15 cellular contexts compared by ENCODE assay signal in genomic region chr12:1639538-1639937, GRCh38. TPM values are rescaled to one million over a fixed set of nuclear protein-coding genes. Genes with fewer than 3 reads are reported as not detected.
A peak's percentile ranks its signal among the peaks of the same experiment; 100 is the strongest.
DNase-seq lines count a peak whose midpoint lies in the region; ATAC-seq, FAIRE-seq and TF ChIP-seq lines count a peak whose summit lies in the region.
"Had no signal": no experiment of that assay in that cellular context is flagged by ENCODE, and none has a peak within 500 bp of the region (broad histone marks: within the 10 kb centered on the region; RNA-seq: fewer than 3 reads in every experiment).

No MANE protein-coding gene starts in this region.

- no peak overlapping the region for H4K5ac ChIP-seq in mesendoderm (ENCODE audit: low read length)

- H3K4me3 Mint-ChIP-seq in natural killer cell treated with Interleukin-12 subunit alpha and Interleukin-12 subunit beta and Interleukin-15 and Interleukin-18, amount 100 ng/mL, for 72 hours = no peak overlapping the region
- H3K4me3 Mint-ChIP-seq in activated naive CD8-positive, alpha-beta T cell treated with anti-CD3 and anti-CD28 coated beads, Interleukin-2, amount 50 U/mL, for 24 hours = no peak overlapping the region

- intact Hi-C loops in Right ventricle myocardium inferior (cut with DNase I) = no loop called here
- intact Hi-C loops in cardiac septum (cut with DNase I) = no loop called here
- intact Hi-C loops in upper lobe of right lung (cut with DNase I) = loop anchor here (10.0 kb wide), 1 partner anchor 295 kb away; no protein-coding TSS in a partner anchor

- H3K9me3 ChIP-seq in upper lobe of right lung = no peaks in the 10 kb centered on the region
- H3K9me3 ChIP-seq: MG63, SJCRH30 had no signal

- H3K27me3 Mint-ChIP-seq in natural killer cell treated with Interleukin-12 subunit alpha and Interleukin-12 subunit beta and Interleukin-15 and Interleukin-18, amount 100 ng/mL, for 72 hours = peaks cover 17 to 18% of the 10 kb centered on the region in 2 donors
- H3K27me3 Mint-ChIP-seq in activated naive CD8-positive, alpha-beta T cell treated with anti-CD3 and anti-CD28 coated beads, Interleukin-2, amount 50 U/mL, for 24 hours = peaks cover 8% of the 10 kb centered on the region

- no peaks in the 10 kb centered on the region for H3K4me1 Mint-ChIP-seq in natural killer cell treated with Interleukin-12 subunit alpha and Interleukin-12 subunit beta and Interleukin-15 and Interleukin-18, amount 100 ng/mL, for 72 hours (ENCODE audit: low read depth in 2 of 2)
- no peaks in the 10 kb centered on the region for H3K4me1 Mint-ChIP-seq in activated naive CD8-positive, alpha-beta T cell treated with anti-CD3 and anti-CD28 coated beads, Interleukin-2, amount 50 U/mL, for 24 hours

- WGBS in mesendoderm (ENCODE audit: extremely low coverage, insufficient coverage, low lambda C conversion rate) = no CpG with 5 or more reads among the region's 40 CpGs

- H3K4ac ChIP-seq in mesendoderm (ENCODE audit: low read depth, low read length) = no peak overlapping the region

- H3K36me3 ChIP-seq in bronchial epithelial cell (ENCODE audit: control insufficient read depth, insufficient read depth, low read length) (no peaks in the 10 kb centered on the region), mesendoderm (ENCODE audit: control insufficient read depth, insufficient read depth, low read length) (no peaks in the 10 kb centered on the region), upper lobe of right lung (no peaks in the 10 kb centered on the region)

- H3K4me3 ChIP-seq in bronchial epithelial cell (ENCODE audit: low read depth, low read length) = peak overlapping the region; percentile 19
- H3K4me3 ChIP-seq in mesendoderm (ENCODE audit: low read length) = no peak overlapping the region
- peak overlapping the region; percentile 13 for H3K4me3 ChIP-seq in upper lobe of right lung
- H3K4me3 ChIP-seq: MG63, SJCRH30 had no signal

- H2BK120ac ChIP-seq in mesendoderm (ENCODE audit: low read depth, low read length) = no peak overlapping the region

- H3K56ac ChIP-seq in mesendoderm (ENCODE audit: low read length) = peak overlapping the region; percentile 50

- no peaks in the 10 kb centered on the region for H3K79me2 ChIP-seq in mesendoderm (ENCODE audit: control insufficient read depth, insufficient read depth, low read length)

- no peak for FAIRE-seq in bronchial epithelial cell (lab: Jason Lieb, UNC)
- FAIRE-seq: GM12892 had no signal

- H2AK5ac ChIP-seq in mesendoderm (ENCODE audit: low read length) = no peak overlapping the region

- H4K8ac ChIP-seq in mesendoderm (ENCODE audit: low read depth, low read length) = no peak overlapping the region

- H2BK15ac ChIP-seq in mesendoderm (replicated peaks; ENCODE audit: low read depth) = no peak overlapping the region

- H3K27ac ChIP-seq in mesendoderm (ENCODE audit: low read depth, low read length) (no peak overlapping the region), upper lobe of right lung (no peak overlapping the region)
- H3K27ac ChIP-seq: RWPE1, SJCRH30 had no signal

- no peak overlapping the region for H3K9ac ChIP-seq in mesendoderm (ENCODE audit: low read length)

- no peak for ATAC-seq in Right ventricle myocardium inferior
- ATAC-seq in upper lobe of right lung = peak; percentile 51
- ATAC-seq in natural killer cell treated with Interleukin-12 subunit alpha and Interleukin-12 subunit beta and Interleukin-15 and Interleukin-18, amount 100 ng/mL, for 72 hours = no peak
- no peak for ATAC-seq in activated naive CD8-positive, alpha-beta T cell treated with anti-CD3 and anti-CD28 coated beads, Interleukin-2, amount 50 U/mL, for 24 hours

- DNase-seq in Right ventricle myocardium inferior (ENCODE audit: missing footprints) (peak; percentile 53), cardiac septum (ENCODE audit: low spot score) (no peak), bronchial epithelial cell (ENCODE audit: low read depth) (no peak), mesendoderm (no peak), upper lobe of right lung (no peak)
- no peak for DNase-seq in natural killer cell treated with Interleukin-12 subunit alpha and Interleukin-12 subunit beta and Interleukin-15 and Interleukin-18, amount 100 ng/mL, for 72 hours (ENCODE audit: low spot score)
- DNase-seq in NK-92 treated with Interleukin-12 subunit alpha and Interleukin-12 subunit beta, amount 100 ng/mL, for 24 hours (lab: John Stamatoyannopoulos, UW) = no peak
- DNase-seq in activated naive CD8-positive, alpha-beta T cell treated with anti-CD3 and anti-CD28 coated beads, Interleukin-2, amount 50 U/mL, for 24 hours = no peak
- DNase-seq: C1 segment of cervical spinal cord, GF-D8, MG63, OCI-M1, SJCRH30 had no signal

- H3K18ac ChIP-seq in mesendoderm (ENCODE audit: low read length) = no peak overlapping the region

- no peak overlapping the region for H3K27ac Mint-ChIP-seq in natural killer cell treated with Interleukin-12 subunit alpha and Interleukin-12 subunit beta and Interleukin-15 and Interleukin-18, amount 100 ng/mL, for 72 hours
- H3K27ac Mint-ChIP-seq in activated naive CD8-positive, alpha-beta T cell treated with anti-CD3 and anti-CD28 coated beads, Interleukin-2, amount 50 U/mL, for 24 hours = no peak overlapping the region

- H3K27me3 ChIP-seq in bronchial epithelial cell (ENCODE audit: control insufficient read depth, insufficient read depth, low read length) = peaks cover 2% of the 10 kb centered on the region
- no peaks in the 10 kb centered on the region for H3K27me3 ChIP-seq in mesendoderm (ENCODE audit: insufficient read depth, low read length, poor library complexity)
- H3K27me3 ChIP-seq in upper lobe of right lung = no peaks in the 10 kb centered on the region
- H3K27me3 ChIP-seq: MG63, SJCRH30 had no signal

- H3K79me1 ChIP-seq in mesendoderm (ENCODE audit: low read length) = no peaks in the 10 kb centered on the region

- H3K4me1 ChIP-seq in mesendoderm (ENCODE audit: control insufficient read depth, low read depth, low read length) (no peaks in the 10 kb centered on the region), upper lobe of right lung (peaks cover 9% of the 10 kb centered on the region)
- H3K4me1 ChIP-seq: SJCRH30 had no signal

- H2BK5ac ChIP-seq in mesendoderm (ENCODE audit: low read length) = no peak overlapping the region

- no peak overlapping the region for H3K23ac ChIP-seq in mesendoderm (ENCODE audit: low read length)

- H3K36me3 Mint-ChIP-seq in natural killer cell treated with Interleukin-12 subunit alpha and Interleukin-12 subunit beta and Interleukin-15 and Interleukin-18, amount 100 ng/mL, for 72 hours = no peaks in the 10 kb centered on the region
- H3K36me3 Mint-ChIP-seq in activated naive CD8-positive, alpha-beta T cell treated with anti-CD3 and anti-CD28 coated beads, Interleukin-2, amount 50 U/mL, for 24 hours (ENCODE audit: low read depth) = no peaks in the 10 kb centered on the region

- H3K9me3 Mint-ChIP-seq in natural killer cell treated with Interleukin-12 subunit alpha and Interleukin-12 subunit beta and Interleukin-15 and Interleukin-18, amount 100 ng/mL, for 72 hours = no peaks in the 10 kb centered on the region
- no peaks in the 10 kb centered on the region for H3K9me3 Mint-ChIP-seq in activated naive CD8-positive, alpha-beta T cell treated with anti-CD3 and anti-CD28 coated beads, Interleukin-2, amount 50 U/mL, for 24 hours

- no peak for TF ChIP-seq CTCF in bronchial epithelial cell (IDR thresholded peaks at IDR 0.05; ENCODE audit: insufficient read depth, low read length, severe bottlenecking)
- TF ChIP-seq CTCF in upper lobe of right lung (IDR thresholded peaks at IDR 0.05) = no peak

- no peak overlapping the region for H3K4me2 ChIP-seq in mesendoderm (ENCODE audit: low read length)

RNA-seq across cellular contexts. Expression of gene WNT5B, which starts 10.5 kb away (rescaled TPM):
- total RNA-seq in Right ventricle myocardium inferior = 2.9 TPM
- total RNA-seq in cardiac septum = 0.43 TPM
- total RNA-seq in bronchial epithelial cell = 0.77 and 0.79 TPM in 2 replicates
- polyA plus RNA-seq in mesendoderm (2013, experiment 1 of 2) = 4.7 TPM
- polyA plus RNA-seq in mesendoderm (2013, experiment 2 of 2) = 4.9 TPM
- 2.3 TPM for total RNA-seq in upper lobe of right lung
- under 1 TPM in 1 of 2 donors, not detected in 1; 0.47 TPM for total RNA-seq in natural killer cell treated with Interleukin-12 subunit alpha and Interleukin-12 subunit beta and Interleukin-15 and Interleukin-18, amount 100 ng/mL, for 72 hours

RNA-seq across cellular contexts. Expression of gene FBXL14, which starts 45.2 kb away (rescaled TPM):
- 6.2 TPM for total RNA-seq in Right ventricle myocardium inferior
- total RNA-seq in cardiac septum = 6.9 TPM
- total RNA-seq in bronchial epithelial cell = 9.7 and 10.2 TPM in 2 replicates
- 2.8 TPM for polyA plus RNA-seq in mesendoderm (2013, experiment 1 of 2)
- polyA plus RNA-seq in mesendoderm (2013, experiment 2 of 2) = 2.9 TPM
- total RNA-seq in upper lobe of right lung = 17.3 TPM
- total RNA-seq in natural killer cell treated with Interleukin-12 subunit alpha and Interleukin-12 subunit beta and Interleukin-15 and Interleukin-18, amount 100 ng/mL, for 72 hours = 10 to 100 TPM; 19.4 to 26.2 TPM

RNA-seq across cellular contexts. Expression of gene ADIPOR2, which starts 51.3 kb away (rescaled TPM):
- total RNA-seq in Right ventricle myocardium inferior = 38.4 TPM
- 33.4 TPM for total RNA-seq in cardiac septum
- total RNA-seq in bronchial epithelial cell = 41.6 and 61.2 TPM in 2 replicates
- polyA plus RNA-seq in mesendoderm (2013, experiment 1 of 2) = 26.7 TPM
- polyA plus RNA-seq in mesendoderm (2013, experiment 2 of 2) = 26.7 TPM
- 96.0 TPM for total RNA-seq in upper lobe of right lung
- total RNA-seq in natural killer cell treated with Interleukin-12 subunit alpha and Interleukin-12 subunit beta and Interleukin-15 and Interleukin-18, amount 100 ng/mL, for 72 hours = 10 to 100 TPM; 72.5 to 74.5 TPM
